23 cellular contexts compared by ENCODE assay signal in the genomic region with DNA sequence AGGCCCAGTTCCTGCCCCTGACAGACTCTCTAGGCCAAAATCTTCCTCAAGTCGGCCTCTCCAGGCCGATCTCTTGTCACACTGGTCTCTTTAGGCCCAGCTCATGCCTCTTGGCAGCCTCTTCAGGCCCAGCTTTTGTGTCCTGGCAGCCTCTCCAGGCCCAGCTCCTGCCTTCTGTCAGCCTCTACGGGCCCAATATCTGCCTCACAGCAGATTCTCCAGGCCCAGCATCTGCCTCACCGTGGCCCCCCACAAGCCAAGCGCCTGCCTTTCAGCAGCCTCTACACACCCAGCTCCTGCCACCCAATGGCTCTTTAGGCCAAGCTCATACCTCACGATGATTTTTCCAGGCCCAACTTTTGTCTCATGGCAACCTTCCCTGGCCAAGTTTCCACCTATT.
"Had no signal": no experiment of that assay in that cellular context is flagged by ENCODE, and none has a peak within 500 bp of the region (broad histone marks: within the 10 kb centered on the region; RNA-seq: fewer than 3 reads in every experiment).

No MANE protein-coding gene starts in this region.

- H3K27me3 Mint-ChIP-seq: activated CD8-positive, alpha-beta memory T cell treated with anti-CD3 and anti-CD28 coated beads, Interleukin-2, amount 10 ng/mL, durations not matched to agents 7 days and 5 days; activated naive CD8-positive, alpha-beta T cell treated with anti-CD3 and anti-CD28 coated beads, Interleukin-2, amount 10 ng/mL, durations not matched to agents 7 days and 5 days had no signal

- DNase-seq: activated CD4-positive, alpha-beta T cell treated with anti-CD3 and anti-CD28 coated beads for 1 hour; activated CD8-positive, alpha-beta memory T cell treated with anti-CD3 and anti-CD28 coated beads, Interleukin-2, amount 10 ng/mL, durations not matched to agents 7 days and 5 days; activated naive CD8-positive, alpha-beta T cell treated with anti-CD3 and anti-CD28 coated beads, Interleukin-2, amount 10 ng/mL, durations not matched to agents 7 days and 5 days; activated T-cell treated with anti-CD3 and anti-CD28 coated beads, Interleukin-2, amount 50 U/mL, for 48 hours; central memory CD4-positive, alpha-beta T cell; dermis blood vessel endothelial cell; effector CD4-positive, alpha-beta T cell; lower lobe of right lung; mesenchymal stem cell; mucosa of descending colon; occipital lobe; psoas muscle; sigmoid colon; small intestine; stimulated activated CD4-positive, alpha-beta T cell treated with anti-CD3 and anti-CD28 coated beads, Interleukin-1b, Interleukin-23, amount 100 ng/mL, for 48 hours; stimulated activated naive CD4-positive, alpha-beta T cell treated with Interleukin-2 at 50 U/mL for 16 hours; SW 1271 had no signal

- H3K27ac ChIP-seq: breast epithelium, left lung, lower lobe of right lung, parathyroid adenoma, psoas muscle, sigmoid colon, tibial nerve had no signal

- H3K36me3 Mint-ChIP-seq: activated naive CD8-positive, alpha-beta T cell treated with anti-CD3 and anti-CD28 coated beads, Interleukin-2, amount 10 ng/mL, durations not matched to agents 7 days and 5 days had no signal

- H3K9me3 ChIP-seq: breast epithelium, left lung, lower lobe of right lung, mucosa of descending colon, psoas muscle, sigmoid colon, tibial nerve had no signal

- ATAC-seq: activated CD8-positive, alpha-beta memory T cell treated with anti-CD3 and anti-CD28 coated beads, Interleukin-2, amount 10 ng/mL, durations not matched to agents 7 days and 5 days; mucosa of descending colon; psoas muscle had no signal

- H3K36me3 ChIP-seq: breast epithelium, left lung, lower lobe of right lung, sigmoid colon had no signal

- H3K27ac Mint-ChIP-seq: activated naive CD8-positive, alpha-beta T cell treated with anti-CD3 and anti-CD28 coated beads, Interleukin-2, amount 10 ng/mL, durations not matched to agents 7 days and 5 days; nephron had no signal

- H3K4me1 ChIP-seq: breast epithelium, left lung, lower lobe of right lung, parathyroid adenoma, psoas muscle, sigmoid colon, tibial nerve had no signal

- H3K4me3 Mint-ChIP-seq: activated CD8-positive, alpha-beta memory T cell treated with anti-CD3 and anti-CD28 coated beads, Interleukin-2, amount 10 ng/mL, durations not matched to agents 7 days and 5 days; activated CD8-positive, alpha-beta T cell treated with anti-CD3 and anti-CD28 coated beads, Interleukin-2, amount 10 ng/mL, durations not matched to agents 7 days and 5 days; activated naive CD8-positive, alpha-beta T cell treated with anti-CD3 and anti-CD28 coated beads, Interleukin-2, amount 10 ng/mL, durations not matched to agents 7 days and 5 days; nephron had no signal

- H3K4me3 ChIP-seq: breast epithelium, left lung, lower lobe of right lung, mucosa of descending colon, psoas muscle, sigmoid colon, tibial nerve had no signal

- H3K4me1 Mint-ChIP-seq: nephron had no signal

- H3K9me3 Mint-ChIP-seq: activated naive CD8-positive, alpha-beta T cell treated with anti-CD3 and anti-CD28 coated beads, Interleukin-2, amount 10 ng/mL, durations not matched to agents 7 days and 5 days; nephron had no signal

- H3K27me3 ChIP-seq: breast epithelium, left lung, sigmoid colon, tibial nerve had no signal
